20 cellular contexts compared by ENCODE assay signal in genomic region chr9:126346031-126346430, GRCh38.
"Had no signal": no experiment of that assay in that cellular context is flagged by ENCODE, and none has a peak within 500 bp of the region (broad histone marks: within the 10 kb centered on the region; RNA-seq: fewer than 3 reads in every experiment).

No MANE protein-coding gene starts in this region.

- DNase-seq: activated CD4-positive, alpha-beta T cell treated with anti-CD3 and anti-CD28 coated beads, Interleukin-2, amount 50 U/mL, for 48 hours; activated CD8-positive, alpha-beta memory T cell treated with anti-CD3 and anti-CD28 coated beads, Interleukin-2, amount 50 U/mL, for 48 hours; activated naive CD4-positive, alpha-beta T cell treated with Interleukin-2 at 50 U/mL for 16 hours; activated naive CD8-positive, alpha-beta T cell treated with anti-CD3 and anti-CD28 coated beads for 36 hours; activated T-cell treated with anti-CD3 and anti-CD28 coated beads, Interleukin-2, amount 50 U/mL, for 48 hours; foreskin melanocyte; kidney; left lung; naive thymus-derived CD8-positive, alpha-beta T cell; ovary; spleen; stimulated activated CD4-positive, alpha-beta T cell treated with anti-CD3 and anti-CD28 coated beads, Interleukin-4, amount 100 ng/mL, for 1 hour; stomach; T-helper 9 cell; testis had no signal

- H3K27ac ChIP-seq: coronary artery, neutrophil, ovary, prostate gland, testis had no signal

- H3K4me3 Mint-ChIP-seq: activated naive CD8-positive, alpha-beta T cell treated with anti-CD3 and anti-CD28 coated beads for 36 hours; naive thymus-derived CD8-positive, alpha-beta T cell; type B pancreatic cell had no signal

- H3K27me3 ChIP-seq: breast epithelium, left lung, neutrophil, ovary, spleen, stomach, testis had no signal

- H3K4me3 ChIP-seq: breast epithelium, coronary artery, left lung, ovary, prostate gland, spleen, stomach, testis had no signal

- H3K9me3 ChIP-seq: neutrophil, ovary, prostate gland, testis had no signal

- H3K27me3 Mint-ChIP-seq: activated naive CD8-positive, alpha-beta T cell treated with anti-CD3 and anti-CD28 coated beads for 36 hours; naive thymus-derived CD8-positive, alpha-beta T cell; type B pancreatic cell had no signal

- H3K36me3 ChIP-seq: breast epithelium, ovary, prostate gland had no signal
